8 cellular contexts compared by ENCODE assay signal in the genomic region with DNA sequence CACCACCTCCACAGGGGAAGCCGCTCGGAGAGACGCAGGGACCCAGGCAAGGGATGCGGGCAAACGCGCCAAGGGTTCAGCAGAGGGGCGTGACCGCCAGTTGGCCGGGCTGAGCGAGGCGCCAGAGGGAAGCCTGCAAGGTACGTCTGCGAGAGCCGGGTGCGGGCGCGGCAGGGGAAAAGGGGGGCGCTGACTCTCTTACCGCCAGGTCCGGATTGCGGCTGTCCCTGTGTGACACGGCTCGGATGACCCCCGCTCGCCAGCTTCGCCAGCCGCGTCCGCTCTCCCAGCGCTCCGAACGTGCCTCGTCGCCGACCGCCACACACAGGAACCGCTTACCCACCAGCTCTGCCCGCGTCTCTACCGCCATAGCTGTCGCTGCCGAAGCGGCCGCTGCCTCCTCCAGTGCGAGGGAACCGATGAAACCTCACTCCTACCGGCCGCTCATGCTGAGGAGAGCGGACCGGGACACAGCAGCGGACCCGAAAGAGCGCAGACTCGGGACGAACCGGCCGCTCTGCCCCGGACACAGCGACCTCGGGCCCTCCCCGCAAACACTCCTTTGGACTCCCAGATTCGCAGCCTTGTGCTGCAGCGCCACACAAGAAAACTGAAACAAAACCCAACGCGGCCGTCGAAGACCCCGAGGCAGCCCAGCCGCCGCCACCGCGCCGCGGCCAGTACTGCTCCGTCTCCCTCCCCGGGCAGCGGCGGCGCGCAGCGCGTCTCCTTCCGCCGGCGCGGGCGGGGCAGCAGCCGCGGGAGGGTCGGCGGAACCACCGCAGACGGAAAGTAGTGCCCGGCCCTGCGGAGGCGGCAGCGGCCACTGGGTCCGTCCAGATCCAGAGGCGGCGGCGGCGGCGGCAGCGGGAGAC.
DNase-seq lines count a peak whose midpoint lies in the region; ATAC-seq lines count a peak whose summit lies in the region.

A gene with protein sequence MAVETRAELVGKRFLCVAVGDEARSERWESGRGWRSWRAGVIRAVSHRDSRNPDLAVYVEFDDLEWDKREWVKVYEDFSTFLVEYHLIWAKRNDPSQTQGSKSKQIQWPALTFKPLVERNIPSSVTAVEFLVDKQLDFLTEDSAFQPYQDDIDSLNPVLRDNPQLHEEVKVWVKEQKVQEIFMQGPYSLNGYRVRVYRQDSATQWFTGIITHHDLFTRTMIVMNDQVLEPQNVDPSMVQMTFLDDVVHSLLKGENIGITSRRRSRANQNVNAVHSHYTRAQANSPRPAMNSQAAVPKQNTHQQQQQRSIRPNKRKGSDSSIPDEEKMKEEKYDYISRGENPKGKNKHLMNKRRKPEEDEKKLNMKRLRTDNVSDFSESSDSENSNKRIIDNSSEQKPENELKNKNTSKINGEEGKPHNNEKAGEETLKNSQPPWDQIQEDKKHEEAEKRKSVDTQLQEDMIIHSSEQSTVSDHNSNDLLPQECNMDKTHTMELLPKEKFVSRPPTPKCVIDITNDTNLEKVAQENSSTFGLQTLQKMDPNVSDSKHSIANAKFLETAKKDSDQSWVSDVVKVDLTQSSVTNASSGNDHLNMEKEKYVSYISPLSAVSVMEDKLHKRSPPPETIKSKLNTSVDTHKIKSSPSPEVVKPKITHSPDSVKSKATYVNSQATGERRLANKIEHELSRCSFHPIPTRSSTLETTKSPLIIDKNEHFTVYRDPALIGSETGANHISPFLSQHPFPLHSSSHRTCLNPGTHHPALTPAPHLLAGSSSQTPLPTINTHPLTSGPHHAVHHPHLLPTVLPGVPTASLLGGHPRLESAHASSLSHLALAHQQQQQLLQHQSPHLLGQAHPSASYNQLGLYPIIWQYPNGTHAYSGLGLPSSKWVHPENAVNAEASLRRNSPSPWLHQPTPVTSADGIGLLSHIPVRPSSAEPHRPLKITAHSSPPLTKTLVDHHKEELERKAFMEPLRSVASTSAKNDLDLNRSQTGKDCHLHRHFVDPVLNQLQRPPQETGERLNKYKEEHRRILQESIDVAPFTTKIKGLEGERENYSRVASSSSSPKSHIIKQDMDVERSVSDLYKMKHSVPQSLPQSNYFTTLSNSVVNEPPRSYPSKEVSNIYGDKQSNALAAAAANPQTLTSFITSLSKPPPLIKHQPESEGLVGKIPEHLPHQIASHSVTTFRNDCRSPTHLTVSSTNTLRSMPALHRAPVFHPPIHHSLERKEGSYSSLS (N-terminal part only) (minus strand): TSS at position 685 of the 875 bp plus-strand sequence. CDS start 315 bp downstream, at position 370.

- peak within 1 kb of the TSS; percentile 37 for H2AFZ ChIP-seq in ACC112 (ENCODE audit: low read length, unreplicated experiment)

- H3K27ac ChIP-seq in ACC112 (ENCODE audit: low read depth, low read length), result peak within 1 kb of the TSS; percentile 71
- H3K27ac ChIP-seq in cingulate gyrus (ENCODE audit: low read depth, low read length), result peak within 1 kb of the TSS; percentile 65

- H3K36me3 ChIP-seq in ACC112 (ENCODE audit: insufficient read depth, low read length), result no peaks in the 10 kb centered on the region

- ATAC-seq in GM18511 (IDR thresholded peaks at IDR 0.05; ENCODE audit: unreplicated experiment) (peak; percentile 76), HG02981 (IDR thresholded peaks at IDR 0.05; ENCODE audit: unreplicated experiment) (peak; percentile 68)

- H3K79me2 ChIP-seq in ACC112 (ENCODE audit: control insufficient read depth, insufficient read depth, low read length, unreplicated experiment), result peaks cover 88% of the 10 kb centered on the region

- H3K27me3 ChIP-seq in ACC112 (ENCODE audit: insufficient read depth, low read length), result no peaks in the 10 kb centered on the region

- peak; percentile 67 for DNase-seq in NCI-H345 (lab: John Stamatoyannopoulos, UW)
- peak; percentile 50 to 57 for DNase-seq in activated CD4-positive, alpha-beta T cell treated with anti-CD3 and anti-CD28 coated beads for 4 hours
- peak; percentile 84 for DNase-seq in kidney tubule cell (ENCODE audit: low spot score)
- DNase-seq in stimulated activated CD4-positive, alpha-beta T cell treated with anti-CD3 and anti-CD28 coated beads, Interleukin-1b, Interleukin-23, amount 100 ng/mL, for 24 hours (ENCODE audit: low read depth in 4 of 4, low spot score in 1 of 4), result peak; percentile 13 to 47 (median 32)

- H3K4me1 ChIP-seq in ACC112 (ENCODE audit: control insufficient read depth, insufficient read depth, low read length, unreplicated experiment), result peaks cover 13% of the 10 kb centered on the region

- peak within 1 kb of the TSS; percentile 91 for H3K4me3 ChIP-seq in ACC112 (ENCODE audit: low read depth, low read length)

Comparison
In these comparisons a context has a peak if more than half of its experiments do, and no peak if none do; other contexts are left out.
1. Peak in every context shown above with its lines: DNase-seq, ATAC-seq, H3K4me3 ChIP-seq and H3K27ac ChIP-seq.
2. DNase-seq: peak in every context shown above with its lines; median percentile 84 in kidney tubule cell; 67 in NCI-H345; 54 in activated CD4-positive, alpha-beta T cell treated with anti-CD3 and anti-CD28 coated beads for 4 hours; 32 in stimulated activated CD4-positive, alpha-beta T cell treated with anti-CD3 and anti-CD28 coated beads, Interleukin-1b, Interleukin-23, amount 100 ng/mL, for 24 hours.